9 cellular contexts compared by ENCODE assay signal in genomic region chr17:74466111-74466784, GRCh38. TPM values are rescaled to one million over a fixed set of nuclear protein-coding genes. Genes with fewer than 3 reads are reported as not detected.
A peak's percentile ranks its signal among the peaks of the same experiment; 100 is the strongest.
DNase-seq lines count a peak whose midpoint lies in the region; ATAC-seq and TF ChIP-seq lines count a peak whose summit lies in the region.
"Had no signal": no experiment of that assay in that cellular context is flagged by ENCODE, and none has a peak within 500 bp of the region (broad histone marks: within the 10 kb centered on the region; RNA-seq: fewer than 3 reads in every experiment).

Gene CD300A, plus strand, starts transcription at chr17:74466634. Its CDS starts 70 bp downstream, at chr17:74466704.

- peak within 1 kb of the TSS in 1 of 2 donors; percentile 77 for H3K27ac Mint-ChIP-seq in activated naive CD4-positive, alpha-beta T cell treated with anti-CD3 and anti-CD28 coated beads, Interleukin-2, amount 50 U/mL, for 72 hours

- peaks cover 0 to 4% of the 10 kb centered on the region in 2 donors for H3K9me3 Mint-ChIP-seq in activated naive CD4-positive, alpha-beta T cell treated with anti-CD3 and anti-CD28 coated beads, Interleukin-2, amount 50 U/mL, for 72 hours

- no peaks in the 10 kb centered on the region for H3K36me3 Mint-ChIP-seq in activated naive CD4-positive, alpha-beta T cell treated with anti-CD3 and anti-CD28 coated beads, Interleukin-2, amount 50 U/mL, for 72 hours

- peak; percentile 2 to 19 for ATAC-seq in activated naive CD4-positive, alpha-beta T cell treated with anti-CD3 and anti-CD28 coated beads, Interleukin-2, amount 50 U/mL, for 72 hours
- ATAC-seq in GM21529 (IDR thresholded peaks at IDR 0.05; ENCODE audit: unreplicated experiment): no peak
- no peak for ATAC-seq in HG03039 (IDR thresholded peaks at IDR 0.05; ENCODE audit: unreplicated experiment)

- POLR2A ChIA-PET in HEK293T (lab: Yijun Ruan, JAX): no interaction called here

- DNase-seq in stimulated activated CD4-positive, alpha-beta T cell treated with anti-CD3 and anti-CD28 coated beads, Interleukin-4, amount 100 ng/mL, for 24 hours: peak; percentile 17
- DNase-seq in stimulated activated CD4-positive, alpha-beta T cell treated with anti-CD3 and anti-CD28 coated beads, Interleukin-2, amount 100 ng/mL, for 48 hours: no peak
- DNase-seq in activated naive CD4-positive, alpha-beta T cell treated with anti-CD3 and anti-CD28 coated beads, Interleukin-2, amount 50 U/mL, for 72 hours (ENCODE audit: low spot score in 2 of 2): no peak
- DNase-seq in mesenteric fat pad (ENCODE audit: low spot score) (no peak), iPS-NIHi11 (ENCODE audit: low spot score) (no peak), HEK293T (ENCODE audit: extremely low spot score) (no peak)
- DNase-seq: glutamatergic neuron had no signal

- CTCF ChIA-PET in HEK293T (lab: Yijun Ruan, JAX): no interaction called here

TF ChIP-seq in HEK293T, 16 proteins besides CTCF, POLR2A, EP300 and RAD21:
- TF ChIP-seq NFRKB (IDR thresholded peaks at IDR 0.05): no peak
- TF ChIP-seq CTBP1 (IDR thresholded peaks at IDR 0.05; ENCODE audit: borderline replicate concordance): no peak
- TF ChIP-seq, protein P1, sequence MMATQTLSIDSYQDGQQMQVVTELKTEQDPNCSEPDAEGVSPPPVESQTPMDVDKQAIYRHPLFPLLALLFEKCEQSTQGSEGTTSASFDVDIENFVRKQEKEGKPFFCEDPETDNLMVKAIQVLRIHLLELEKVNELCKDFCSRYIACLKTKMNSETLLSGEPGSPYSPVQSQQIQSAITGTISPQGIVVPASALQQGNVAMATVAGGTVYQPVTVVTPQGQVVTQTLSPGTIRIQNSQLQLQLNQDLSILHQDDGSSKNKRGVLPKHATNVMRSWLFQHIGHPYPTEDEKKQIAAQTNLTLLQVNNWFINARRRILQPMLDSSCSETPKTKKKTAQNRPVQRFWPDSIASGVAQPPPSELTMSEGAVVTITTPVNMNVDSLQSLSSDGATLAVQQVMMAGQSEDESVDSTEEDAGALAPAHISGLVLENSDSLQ (IDR thresholded peaks at IDR 0.05): no peak
- TF ChIP-seq ZNF384 (IDR thresholded peaks at IDR 0.05): no peak

RNA-seq across cellular contexts. Expression of gene CD300A, which starts in this region (rescaled TPM):
- total RNA-seq in activated naive CD4-positive, alpha-beta T cell treated with anti-CD3 and anti-CD28 coated beads, Interleukin-2, amount 50 U/mL, for 72 hours: 1 to 10 TPM in 1 of 2 donors, under 1 TPM in 1; 0.46 to 4.0 TPM
- 19.0 TPM for total RNA-seq in mesenteric fat pad

Comparison
In these comparisons a context has a peak if more than half of its experiments do, and no peak if none do; other contexts are left out.
1. ATAC-seq: peak in activated naive CD4-positive, alpha-beta T cell treated with anti-CD3 and anti-CD28 coated beads, Interleukin-2, amount 50 U/mL, for 72 hours (2 of 2); none in GM21529 (single experiment) and HG03039 (single experiment).